ENCODE assay signal across 10 cellular contexts in genomic region chr11:101975734-101976133, GRCh38. TPM values are rescaled to one million over a fixed set of nuclear protein-coding genes. Genes with fewer than 3 reads are reported as not detected.
"Had no signal": no experiment of that assay in that cellular context is flagged by ENCODE, and none has a peak within 500 bp of the region (broad histone marks: within the 10 kb centered on the region; RNA-seq: fewer than 3 reads in every experiment).

No MANE protein-coding gene starts in this region.

- H2AFZ ChIP-seq: GM23248 had no signal

- H3K27ac ChIP-seq: GM23248, KMS-11 had no signal

- H3K9me3 ChIP-seq: HAP-1 had no signal

- H3K4me3 ChIP-seq: GM23248, HAP-1 had no signal

- H3K4me2 ChIP-seq: KMS-11 had no signal

- H3K36me3 ChIP-seq: HAP-1 had no signal

- H3K9ac ChIP-seq: GM23248, KMS-11 had no signal

- H3K4me1 ChIP-seq: HAP-1 had no signal

- ATAC-seq: HCT116 had no signal

- DNase-seq: GOT3, H7, IMR-90, KBM-7 had no signal

RNA-seq across cellular contexts. Expression of gene ANGPTL5, which starts 59.4 kb away (rescaled TPM):
- total RNA-seq: GM23248, H4, H7, HT-29, IMR-90 had no signal
- polyA plus RNA-seq: IMR-90 had no signal
